In the genomic region with DNA sequence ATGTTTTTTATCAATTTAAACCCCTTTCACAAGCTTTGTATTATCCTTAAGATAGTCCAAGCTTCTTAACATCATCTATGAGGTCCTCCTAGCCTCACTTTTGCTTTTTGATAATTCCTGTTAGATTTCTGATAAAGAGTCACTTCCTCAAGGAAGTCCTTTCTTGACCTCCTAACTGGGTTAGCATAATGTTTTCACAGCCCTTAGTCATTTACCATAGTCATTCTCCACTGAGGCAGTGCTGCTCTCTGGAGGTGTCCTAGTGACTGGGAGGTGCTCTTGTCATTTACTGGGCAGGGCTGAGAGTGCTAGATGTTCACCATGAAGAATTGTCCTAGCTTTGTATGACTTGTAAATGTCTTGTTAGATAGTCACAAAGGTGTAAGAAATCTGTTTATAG, we compare ENCODE assay signal across 9 cellular contexts. TPM values are rescaled to one million over a fixed set of nuclear protein-coding genes. Genes with fewer than 3 reads are reported as not detected.
DNase-seq lines count a peak whose midpoint lies in the region; ATAC-seq and TF ChIP-seq lines count a peak whose summit lies in the region.
"Had no signal": no experiment of that assay in that cellular context is flagged by ENCODE, and none has a peak within 500 bp of the region (broad histone marks: within the 10 kb centered on the region; RNA-seq: fewer than 3 reads in every experiment).

No MANE protein-coding gene starts in this region.

- H3K4me3 ChIP-seq in astrocyte of the spinal cord (ENCODE audit: low read depth, low read length) (no peak overlapping the region), mesenchymal stem cell (ENCODE audit: insufficient read depth in 1 of 2, low read depth in 1 of 2, low read length in 2 of 2) (no peak overlapping the region)

- no peaks in the 10 kb centered on the region for H3K36me3 ChIP-seq in mesenchymal stem cell (ENCODE audit: control insufficient read depth in 1 of 2, insufficient read depth in 2 of 2, low read depth in 1 of 2, low read length in 2 of 2)

- H2BK12ac ChIP-seq in mesenchymal stem cell (ENCODE audit: low read length in 2 of 2) = no peak overlapping the region

- ATAC-seq in HG03442 (IDR thresholded peaks at IDR 0.05; ENCODE audit: unreplicated experiment) = no peak

- H3K27ac ChIP-seq in mesenchymal stem cell (ENCODE audit: low read length, poor library complexity, severe bottlenecking) = no peak overlapping the region

- peak; percentile 9; the same call in 1 of the 2 replicates for TF ChIP-seq RAD21 in Ishikawa (IDR thresholded peaks at IDR 0.05; ENCODE audit: low read depth)

- H3K27me3 ChIP-seq in mesenchymal stem cell (ENCODE audit: control insufficient read depth in 1 of 2, insufficient read depth in 1 of 2, low read length in 2 of 2) = no peaks in the 10 kb centered on the region

- peaks cover 4% of the 10 kb centered on the region for H3K79me1 ChIP-seq in mesenchymal stem cell (replicated peaks; ENCODE audit: low read length, poor library complexity, severe bottlenecking)

- H2AFZ ChIP-seq in mesenchymal stem cell (ENCODE audit: low read depth, low read length) = no peak overlapping the region

- no peak overlapping the region for H4K91ac ChIP-seq in mesenchymal stem cell (ENCODE audit: low read length)

- H4K8ac ChIP-seq in mesenchymal stem cell (ENCODE audit: low read length) = no peak overlapping the region

- no peak overlapping the region for H2BK15ac ChIP-seq in mesenchymal stem cell (ENCODE audit: low read depth, poor library complexity, severe bottlenecking)

- H2BK5ac ChIP-seq in mesenchymal stem cell (ENCODE audit: low read depth, low read length, poor library complexity, severe bottlenecking) = no peak overlapping the region

- peak overlapping the region; percentile 40 for H3K9ac ChIP-seq in mesenchymal stem cell (ENCODE audit: low read length)

- peak overlapping the region; percentile 36 for H2AK5ac ChIP-seq in mesenchymal stem cell (ENCODE audit: low read length, severe bottlenecking)

- TF ChIP-seq CTCF in astrocyte of the spinal cord (IDR thresholded peaks at IDR 0.05; ENCODE audit: low read depth, low read length) = no peak

- H3K4me1 ChIP-seq in mesenchymal stem cell (ENCODE audit: control insufficient read depth, insufficient read depth, low read depth, low read length) = peaks cover 2% of the 10 kb centered on the region

- H3K4me2 ChIP-seq in mesenchymal stem cell (ENCODE audit: low read length, poor library complexity, severe bottlenecking) = no peak overlapping the region

- TF ChIP-seq EP300 in Ishikawa (IDR thresholded peaks at IDR 0.05; ENCODE audit: borderline replicate concordance) = no peak

- H3K4ac ChIP-seq in mesenchymal stem cell (ENCODE audit: low read depth in 1 of 2, low read length in 2 of 2) = no peak overlapping the region

- H3K23ac ChIP-seq in mesenchymal stem cell (ENCODE audit: low read length in 2 of 2) = no peak overlapping the region

- DNase-seq in Caki2 (ENCODE audit: low read depth) = peak; percentile 90
- peak; percentile 39 for DNase-seq in astrocyte of the spinal cord (ENCODE audit: low read depth, low spot score)
- DNase-seq in mesenchymal stem cell = peak; percentile 53
- no peak for DNase-seq in activated CD4-positive, alpha-beta T cell treated with anti-CD3 and anti-CD28 coated beads for 48 hours
- no peak for DNase-seq in stimulated activated CD8-positive, alpha-beta memory T cell treated with anti-CD3 and anti-CD28 coated beads, Interleukin-4, amount 100 ng/mL, for 48 hours
- no peak for DNase-seq in DMS79 treated with DMSO at 0.1 percent for 48 hours (lab: John Stamatoyannopoulos, UW)
- DNase-seq: activated CD4-positive, alpha-beta T cell treated with anti-CD3 and anti-CD28 coated beads, Interleukin-2, amount 50 U/mL, for 48 hours had no signal

- no peak overlapping the region for H3K14ac ChIP-seq in mesenchymal stem cell (ENCODE audit: low read length in 2 of 2)

- no peak overlapping the region for H2BK120ac ChIP-seq in mesenchymal stem cell (ENCODE audit: low read depth, low read length)

- no peaks in the 10 kb centered on the region for H3K9me3 ChIP-seq in mesenchymal stem cell (ENCODE audit: control insufficient read depth, low read length)

- H3K18ac ChIP-seq in mesenchymal stem cell (ENCODE audit: low read depth in 1 of 2, low read length in 2 of 2) = no peak overlapping the region

- in situ Hi-C loops in Caki2 (cut with HindIII; ENCODE audit: low pct_unique_long_range_greater_than_20kb, low sequenced_read_pairs) (no loop called here), astrocyte of the spinal cord (cut with HindIII; ENCODE audit: low sequenced_read_pairs) (no loop called here)

TF ChIP-seq in Ishikawa, 13 proteins besides CTCF, POLR2A, EP300 and RAD21:
- TF ChIP-seq EGR1 (IDR thresholded peaks at IDR 0.05) = no peak
- TF ChIP-seq, protein P1, sequence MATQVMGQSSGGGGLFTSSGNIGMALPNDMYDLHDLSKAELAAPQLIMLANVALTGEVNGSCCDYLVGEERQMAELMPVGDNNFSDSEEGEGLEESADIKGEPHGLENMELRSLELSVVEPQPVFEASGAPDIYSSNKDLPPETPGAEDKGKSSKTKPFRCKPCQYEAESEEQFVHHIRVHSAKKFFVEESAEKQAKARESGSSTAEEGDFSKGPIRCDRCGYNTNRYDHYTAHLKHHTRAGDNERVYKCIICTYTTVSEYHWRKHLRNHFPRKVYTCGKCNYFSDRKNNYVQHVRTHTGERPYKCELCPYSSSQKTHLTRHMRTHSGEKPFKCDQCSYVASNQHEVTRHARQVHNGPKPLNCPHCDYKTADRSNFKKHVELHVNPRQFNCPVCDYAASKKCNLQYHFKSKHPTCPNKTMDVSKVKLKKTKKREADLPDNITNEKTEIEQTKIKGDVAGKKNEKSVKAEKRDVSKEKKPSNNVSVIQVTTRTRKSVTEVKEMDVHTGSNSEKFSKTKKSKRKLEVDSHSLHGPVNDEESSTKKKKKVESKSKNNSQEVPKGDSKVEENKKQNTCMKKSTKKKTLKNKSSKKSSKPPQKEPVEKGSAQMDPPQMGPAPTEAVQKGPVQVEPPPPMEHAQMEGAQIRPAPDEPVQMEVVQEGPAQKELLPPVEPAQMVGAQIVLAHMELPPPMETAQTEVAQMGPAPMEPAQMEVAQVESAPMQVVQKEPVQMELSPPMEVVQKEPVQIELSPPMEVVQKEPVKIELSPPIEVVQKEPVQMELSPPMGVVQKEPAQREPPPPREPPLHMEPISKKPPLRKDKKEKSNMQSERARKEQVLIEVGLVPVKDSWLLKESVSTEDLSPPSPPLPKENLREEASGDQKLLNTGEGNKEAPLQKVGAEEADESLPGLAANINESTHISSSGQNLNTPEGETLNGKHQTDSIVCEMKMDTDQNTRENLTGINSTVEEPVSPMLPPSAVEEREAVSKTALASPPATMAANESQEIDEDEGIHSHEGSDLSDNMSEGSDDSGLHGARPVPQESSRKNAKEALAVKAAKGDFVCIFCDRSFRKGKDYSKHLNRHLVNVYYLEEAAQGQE (IDR thresholded peaks at IDR 0.05; ENCODE audit: low read depth) = no peak
- TF ChIP-seq YY1 (IDR thresholded peaks at IDR 0.05; ENCODE audit: low read depth) = no peak
- TF ChIP-seq, protein P2, sequence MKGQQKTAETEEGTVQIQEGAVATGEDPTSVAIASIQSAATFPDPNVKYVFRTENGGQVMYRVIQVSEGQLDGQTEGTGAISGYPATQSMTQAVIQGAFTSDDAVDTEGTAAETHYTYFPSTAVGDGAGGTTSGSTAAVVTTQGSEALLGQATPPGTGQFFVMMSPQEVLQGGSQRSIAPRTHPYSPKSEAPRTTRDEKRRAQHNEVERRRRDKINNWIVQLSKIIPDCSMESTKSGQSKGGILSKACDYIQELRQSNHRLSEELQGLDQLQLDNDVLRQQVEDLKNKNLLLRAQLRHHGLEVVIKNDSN (IDR thresholded peaks at IDR 0.05) = no peak
- no peak for TF ChIP-seq TAF1 (IDR thresholded peaks at IDR 0.05; ENCODE audit: low read depth)
- no peak for TF ChIP-seq CEBPB (IDR thresholded peaks at IDR 0.05)
- no peak for TF ChIP-seq ZBTB7A (IDR thresholded peaks at IDR 0.05; ENCODE audit: low read depth)
- no peak for TF ChIP-seq NFIC (IDR thresholded peaks at IDR 0.05)
- no peak for TF ChIP-seq TEAD4 (IDR thresholded peaks at IDR 0.05)
- no peak for TF ChIP-seq TCF12 (IDR thresholded peaks at IDR 0.05; ENCODE audit: low read depth)
- TF ChIP-seq, protein P3, sequence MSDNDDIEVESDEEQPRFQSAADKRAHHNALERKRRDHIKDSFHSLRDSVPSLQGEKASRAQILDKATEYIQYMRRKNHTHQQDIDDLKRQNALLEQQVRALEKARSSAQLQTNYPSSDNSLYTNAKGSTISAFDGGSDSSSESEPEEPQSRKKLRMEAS (IDR thresholded peaks at IDR 0.05) = no peak
- no peak for TF ChIP-seq CREB1 (IDR thresholded peaks at IDR 0.05; ENCODE audit: low read depth)

RNA-seq across cellular contexts. Expression of a gene that starts 26.4 kb away (rescaled TPM):
- total RNA-seq in Caki2 (2014; rRNA removed; shearing (Covaris generic); ENCODE audit: low replicate concordance) = 99.7 and 122 TPM in 2 replicates
- polyA plus RNA-seq in mesenchymal stem cell (2013, experiment 1 of 2) = 88.3 TPM
- 88.8 TPM for polyA plus RNA-seq in mesenchymal stem cell (2013, experiment 2 of 2)

Comparison
In these comparisons a context has a peak if more than half of its experiments do, and no peak if none do; other contexts are left out.
1. DNase-seq: peak in Caki2 (single experiment), astrocyte of the spinal cord (single experiment) and mesenchymal stem cell (single experiment); none in activated CD4-positive, alpha-beta T cell treated with anti-CD3 and anti-CD28 coated beads for 48 hours (single experiment), stimulated activated CD8-positive, alpha-beta memory T cell treated with anti-CD3 and anti-CD28 coated beads, Interleukin-4, amount 100 ng/mL, for 48 hours (single experiment) and DMS79 treated with DMSO at 0.1 percent for 48 hours (single experiment).